ENCODE assay signal across 11 cellular contexts in the genomic region with DNA sequence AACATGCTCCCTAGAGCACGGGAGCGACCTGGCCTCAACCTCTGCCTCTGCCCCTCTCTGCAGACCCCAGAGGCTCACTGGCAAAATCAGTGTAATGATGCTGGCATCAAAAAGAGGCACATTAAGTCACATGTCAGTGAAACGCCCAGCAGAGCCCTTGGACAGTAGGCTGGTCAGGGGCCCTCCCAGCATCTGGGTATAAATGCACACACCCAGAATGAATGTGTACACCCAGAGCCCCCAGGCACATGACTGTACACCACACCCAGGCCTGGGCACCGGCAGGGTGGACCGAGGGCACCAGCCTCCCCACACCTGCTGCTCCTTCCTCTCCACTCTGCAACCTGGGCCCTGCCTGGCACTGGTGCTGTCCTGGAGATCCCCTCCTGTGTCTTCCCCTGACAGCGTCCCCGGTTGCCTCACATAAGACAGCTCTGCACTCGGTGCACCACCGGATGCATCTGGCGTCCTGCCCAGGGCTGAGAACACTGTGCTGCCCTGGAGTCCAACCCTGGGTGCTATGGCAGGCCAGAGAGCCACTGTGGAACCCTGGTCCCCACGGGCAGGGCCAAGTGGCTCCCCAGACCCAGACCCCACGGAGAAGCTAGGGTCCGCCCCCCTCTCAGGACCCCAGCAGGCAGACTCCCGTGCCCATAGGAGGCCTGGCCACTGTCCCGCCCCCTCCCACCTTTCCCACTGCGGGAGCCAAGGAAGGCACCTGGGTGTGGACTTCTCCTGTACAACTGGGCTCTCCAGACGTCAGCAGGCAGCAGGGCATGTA.
DNase-seq lines count a peak whose midpoint lies in the region; ATAC-seq and TF ChIP-seq lines count a peak whose summit lies in the region.
"Had no signal": no experiment of that assay in that cellular context is flagged by ENCODE, and none has a peak within 500 bp of the region (broad histone marks: within the 10 kb centered on the region; RNA-seq: fewer than 3 reads in every experiment).

No MANE protein-coding gene starts in this region.

- peak overlapping the region in 8 of 11 experiments; percentile 29 to 73 (median 58); a peak in 13 of 22 replicates for H3K27ac ChIP-seq in BLaER1 treated with 17β-estradiol and CSF1 and Interleukin-3, amounts not matched to agents 10 nM and 100 nM
- H3K27ac ChIP-seq: skin epidermis had no signal

- H3K36me3 ChIP-seq in BLaER1 treated with 17β-estradiol and CSF1 and Interleukin-3, amounts not matched to agents 10 nM and 100 nM, result no peaks in the 10 kb centered on the region

- ATAC-seq in HG02623 (IDR thresholded peaks at IDR 0.05; ENCODE audit: unreplicated experiment) (no peak), HG02678 (IDR thresholded peaks at IDR 0.05; ENCODE audit: unreplicated experiment) (no peak)

- peaks cover 17 to 26% (median 23%) of the 10 kb centered on the region in 11 experiments for H3K27me3 ChIP-seq in BLaER1 treated with 17β-estradiol and CSF1 and Interleukin-3, amounts not matched to agents 10 nM and 100 nM

- TF ChIP-seq CTCF in GM20000 (IDR thresholded peaks at IDR 0.05; ENCODE audit: extremely low read depth, missing control alignments), result no peak

- DNase-seq in GM20000 (ENCODE audit: low spot score) (peak; percentile 17), cerebellar cortex (ENCODE audit: low spot score) (peak; percentile 25), kidney tubule cell (ENCODE audit: low spot score) (peak; percentile 10)
- DNase-seq in stimulated activated naive CD4-positive, alpha-beta T cell treated with Interleukin-2 at 50 U/mL for 16 hours (lab: John Stamatoyannopoulos, UW), result no peak
- DNase-seq in activated CD4-positive, alpha-beta T cell treated with anti-CD3 and anti-CD28 coated beads for 4 hours, result no peak
- DNase-seq: amniotic stem cell, NCI-H1048 had no signal

- H4K20me1 ChIP-seq in BLaER1 treated with 17β-estradiol and CSF1 and Interleukin-3, amounts not matched to agents 10 nM and 100 nM, result peaks cover 0 to 17% (median 0%) of the 10 kb centered on the region in 11 experiments; a peak in 6 of 22 replicates

- peak overlapping the region in 7 of 11 experiments; percentile 5 to 59 (median 44); a peak in 7 of 22 replicates for H3K9ac ChIP-seq in BLaER1 treated with 17β-estradiol and CSF1 and Interleukin-3, amounts not matched to agents 10 nM and 100 nM

- H3K4me1 ChIP-seq in BLaER1 treated with 17β-estradiol and CSF1 and Interleukin-3, amounts not matched to agents 10 nM and 100 nM, result peaks cover 25 to 79% (median 72%) of the 10 kb centered on the region in 10 experiments

- H3K4me3 ChIP-seq in BLaER1 treated with 17β-estradiol and CSF1 and Interleukin-3, amounts not matched to agents 10 nM and 100 nM, result no peak overlapping the region
- H3K4me3 ChIP-seq: skin epidermis had no signal

- peak overlapping the region; percentile 32 to 87 (median 83); a peak in 21 of 22 replicates for H3K4me2 ChIP-seq in BLaER1 treated with 17β-estradiol and CSF1 and Interleukin-3, amounts not matched to agents 10 nM and 100 nM

- H3K9me3 ChIP-seq in BLaER1 treated with 17β-estradiol and CSF1 and Interleukin-3, amounts not matched to agents 10 nM and 100 nM (replicated peaks in 1 of 11), result no peaks in the 10 kb centered on the region

Comparison
In these comparisons a context has a peak if more than half of its experiments do, and no peak if none do; other contexts are left out.
1. DNase-seq: peak in GM20000 (single experiment), cerebellar cortex (single experiment) and kidney tubule cell (single experiment); none in stimulated activated naive CD4-positive, alpha-beta T cell treated with Interleukin-2 at 50 U/mL for 16 hours (single experiment) and activated CD4-positive, alpha-beta T cell treated with anti-CD3 and anti-CD28 coated beads for 4 hours (0 of 2).